In genomic region chr3:50572801-50573371, GRCh38 we compare ENCODE assay signal across 10 cellular contexts. TPM values are rescaled to one million over a fixed set of nuclear protein-coding genes. Genes with fewer than 3 reads are reported as not detected.
A peak's percentile ranks its signal among the peaks of the same experiment; 100 is the strongest.
DNase-seq lines count a peak whose midpoint lies in the region; ATAC-seq and TF ChIP-seq lines count a peak whose summit lies in the region.
"Had no signal": no experiment of that assay in that cellular context is flagged by ENCODE, and none has a peak within 500 bp of the region (broad histone marks: within the 10 kb centered on the region; RNA-seq: fewer than 3 reads in every experiment).

No MANE protein-coding gene starts in this region.

- peak; percentile 82 for DNase-seq in DND-41
- DNase-seq in activated CD4-positive, alpha-beta T cell treated with anti-CD3 and anti-CD28 coated beads, Interleukin-2, amount 10 ng/mL, durations not matched to agents 7 days and 5 days, result peak; percentile 47
- peak; percentile 75 for DNase-seq in activated naive CD8-positive, alpha-beta T cell treated with anti-CD3 and anti-CD28 coated beads for 36 hours
- DNase-seq in stimulated activated CD4-positive, alpha-beta T cell treated with anti-CD3 and anti-CD28 coated beads, Interleukin-2, amount 100 ng/mL, for 48 hours, result peak; percentile 44 to 61
- no peak for DNase-seq in ovary
- no peak for DNase-seq in SJCRH30
- DNase-seq in nucleus accumbens (lab: John Stamatoyannopoulos, UW), result no peak
- DNase-seq: NCI-H1105 had no signal

- no peaks in the 10 kb centered on the region for H3K9me3 Mint-ChIP-seq in activated CD4-positive, alpha-beta T cell treated with anti-CD3 and anti-CD28 coated beads, Interleukin-2, amount 10 ng/mL, durations not matched to agents 7 days and 5 days
- no peaks in the 10 kb centered on the region for H3K9me3 Mint-ChIP-seq in activated naive CD8-positive, alpha-beta T cell treated with anti-CD3 and anti-CD28 coated beads for 36 hours
- H3K9me3 Mint-ChIP-seq: activated B cell treated with CpG ODN at 0.5 μM for 24 hours had no signal

- no peak for TF ChIP-seq EP300 in ovary (IDR thresholded peaks at IDR 0.05)

- TF ChIP-seq CTCF in DND-41 (IDR thresholded peaks at IDR 0.05; ENCODE audit: borderline replicate concordance, extremely low read depth, low read length, poor library complexity, severe bottlenecking) (peak; percentile 59), ovary (IDR thresholded peaks at IDR 0.05) (no peak)

- 77 to 84% (median 77%) methylated on average over 4 of the region's 4 CpGs for WGBS in ovary, 3 donors

- H3K9ac ChIP-seq in DND-41 (ENCODE audit: low read depth, low read length), result peak overlapping the region; percentile 80

- H3K36me3 ChIP-seq in DND-41 (ENCODE audit: insufficient read depth, low read length) (peaks cover 55% of the 10 kb centered on the region), ovary (no peaks in the 10 kb centered on the region), SJCRH30 (no peaks in the 10 kb centered on the region)

- peak; percentile 9 for ATAC-seq in DND-41 (ENCODE audit: insufficient read depth, low read depth)
- ATAC-seq in HG03097 (IDR thresholded peaks at IDR 0.05; ENCODE audit: low FRiP score, unreplicated experiment), result no peak

- no peaks in the 10 kb centered on the region for H4K20me1 ChIP-seq in DND-41 (ENCODE audit: insufficient read depth, low read length)

- peaks cover 85% of the 10 kb centered on the region for H3K79me2 ChIP-seq in DND-41 (ENCODE audit: insufficient read depth, low read length)

- no peak overlapping the region for H2AFZ ChIP-seq in DND-41 (ENCODE audit: low read depth, low read length)

- H3K27ac Mint-ChIP-seq in activated CD4-positive, alpha-beta T cell treated with anti-CD3 and anti-CD28 coated beads, Interleukin-2, amount 10 ng/mL, durations not matched to agents 7 days and 5 days, result peak overlapping the region; percentile 94
- peak overlapping the region; percentile 99 for H3K27ac Mint-ChIP-seq in activated naive CD8-positive, alpha-beta T cell treated with anti-CD3 and anti-CD28 coated beads for 36 hours
- H3K27ac Mint-ChIP-seq: activated B cell treated with CpG ODN at 0.5 μM for 24 hours had no signal

- peaks cover 79% of the 10 kb centered on the region for H3K4me1 Mint-ChIP-seq in activated CD4-positive, alpha-beta T cell treated with anti-CD3 and anti-CD28 coated beads, Interleukin-2, amount 10 ng/mL, durations not matched to agents 7 days and 5 days
- peaks cover 55% of the 10 kb centered on the region for H3K4me1 Mint-ChIP-seq in activated naive CD8-positive, alpha-beta T cell treated with anti-CD3 and anti-CD28 coated beads for 36 hours

- peak overlapping the region; percentile 3 to 92; a peak in 3 of 4 replicates for H3K4me3 ChIP-seq in DND-41 (ENCODE audit: low read depth in 1 of 2, low read length in 2 of 2)
- H3K4me3 ChIP-seq in ovary, result no peak overlapping the region
- H3K4me3 ChIP-seq in SJCRH30, result no peak overlapping the region

- H3K4me2 ChIP-seq in DND-41 (ENCODE audit: insufficient read depth, low read length), result peak overlapping the region; percentile 90

- H3K36me3 Mint-ChIP-seq in activated CD4-positive, alpha-beta T cell treated with anti-CD3 and anti-CD28 coated beads, Interleukin-2, amount 10 ng/mL, durations not matched to agents 7 days and 5 days (ENCODE audit: low read depth), result peaks cover 56% of the 10 kb centered on the region
- peaks cover 75% of the 10 kb centered on the region for H3K36me3 Mint-ChIP-seq in activated naive CD8-positive, alpha-beta T cell treated with anti-CD3 and anti-CD28 coated beads for 36 hours

- TF ChIP-seq POLR2A in ovary (IDR thresholded peaks at IDR 0.05), result no peak

- peak overlapping the region; percentile 95 for H3K4me3 Mint-ChIP-seq in activated CD4-positive, alpha-beta T cell treated with anti-CD3 and anti-CD28 coated beads, Interleukin-2, amount 10 ng/mL, durations not matched to agents 7 days and 5 days
- H3K4me3 Mint-ChIP-seq in activated naive CD8-positive, alpha-beta T cell treated with anti-CD3 and anti-CD28 coated beads for 36 hours, result peak overlapping the region; percentile 93

- H3K27me3 ChIP-seq in DND-41 (ENCODE audit: insufficient read depth, low read length, poor library complexity) (no peaks in the 10 kb centered on the region), ovary (no peaks in the 10 kb centered on the region), SJCRH30 (no peaks in the 10 kb centered on the region)

- intact Hi-C loops in ovary (cut with DNase I), result loop anchor here (1.0 to 2.0 kb wide), 3 partner anchors 40 to 42 kb away; no protein-coding TSS in a partner anchor

- H3K9me3 ChIP-seq in DND-41 (ENCODE audit: insufficient read depth, low read length, severe bottlenecking) (no peaks in the 10 kb centered on the region), ovary (no peaks in the 10 kb centered on the region), SJCRH30 (replicated peaks) (no peaks in the 10 kb centered on the region)

- POLR2A ChIA-PET in activated CD4-positive, alpha-beta T cell treated with anti-CD3 and anti-CD28 coated beads, Interleukin-2, amount 10 ng/mL, durations not matched to agents 7 days and 5 days (lab: Charles Lee), result interaction anchor here (0.7 to 7.0 kb wide), 7 partner anchors 14 to 43 kb away, joined by 3 to 168 read pairs (median 8); partner anchors contain the start of gene CISH

- H3K4me1 ChIP-seq in DND-41 (ENCODE audit: insufficient read depth, low read length) (peaks cover 78% of the 10 kb centered on the region), ovary (ENCODE audit: insufficient read depth) (peaks cover 7% of the 10 kb centered on the region), SJCRH30 (0 out of 2 replicates have a peak, but pooled peaks cover 3% of the 10 kb centered on the region)

- H3K27ac ChIP-seq in DND-41 (ENCODE audit: low read length) (peak overlapping the region; percentile 96), ovary (no peak overlapping the region), SJCRH30 (no peak overlapping the region)

- CTCF ChIA-PET in activated CD4-positive, alpha-beta T cell treated with anti-CD3 and anti-CD28 coated beads, Interleukin-2, amount 10 ng/mL, durations not matched to agents 7 days and 5 days (lab: Charles Lee), result interaction anchor here (0.6 to 17.2 kb wide), 16 partner anchors 9 to 817 kb away, joined by 3 to 284 read pairs (median 5); partner anchors contain the start of genes CISH, MAPKAPK3 and RBM15B

- H3K27me3 Mint-ChIP-seq in activated CD4-positive, alpha-beta T cell treated with anti-CD3 and anti-CD28 coated beads, Interleukin-2, amount 10 ng/mL, durations not matched to agents 7 days and 5 days, result no peaks in the 10 kb centered on the region
- H3K27me3 Mint-ChIP-seq in activated naive CD8-positive, alpha-beta T cell treated with anti-CD3 and anti-CD28 coated beads for 36 hours, result peaks cover 4% of the 10 kb centered on the region
- H3K27me3 Mint-ChIP-seq: activated B cell treated with CpG ODN at 0.5 μM for 24 hours had no signal

RNA-seq across cellular contexts. Expression of gene HEMK1, which starts 3.6 kb away (rescaled TPM):
- total RNA-seq in activated CD4-positive, alpha-beta T cell treated with anti-CD3 and anti-CD28 coated beads, Interleukin-2, amount 10 ng/mL, durations not matched to agents 7 days and 5 days, result 10 to 100 TPM; 42.3 to 49.0 TPM
- total RNA-seq in activated naive CD8-positive, alpha-beta T cell treated with anti-CD3 and anti-CD28 coated beads for 36 hours, result 10 to 100 TPM; 59.8 to 64.7 TPM
- total RNA-seq in ovary, result 10 to 100 TPM in 5 of 7 donors, 1 to 10 TPM in 2; 6.8 to 35.3 (median 24.7) TPM
- 10 to 100 TPM in 1 of 2 donors, 1 to 10 TPM in 1; 7.7 to 17.3 TPM for polyA plus RNA-seq in ovary
- 6.2 and 6.3 TPM in 2 replicates for total RNA-seq in SJCRH30 (2014; rRNA removed; shearing (Covaris generic))

RNA-seq across cellular contexts. Expression of gene C3orf18, which starts 5.3 kb away (rescaled TPM):
- 10 to 100 TPM; 29.0 to 33.9 TPM for total RNA-seq in activated CD4-positive, alpha-beta T cell treated with anti-CD3 and anti-CD28 coated beads, Interleukin-2, amount 10 ng/mL, durations not matched to agents 7 days and 5 days
- 10 to 100 TPM; 15.9 to 17.1 TPM for total RNA-seq in activated naive CD8-positive, alpha-beta T cell treated with anti-CD3 and anti-CD28 coated beads for 36 hours
- total RNA-seq in ovary, result 10 to 100 TPM; 10.7 to 24.1 (median 17.7) TPM
- polyA plus RNA-seq in ovary, result 10 to 100 TPM; 13.0 to 17.5 TPM
- 1.1 and 2.4 TPM in 2 replicates for total RNA-seq in SJCRH30 (2014; rRNA removed; shearing (Covaris generic))

RNA-seq across cellular contexts. Expression of gene CISH, which starts 38.7 kb away (rescaled TPM):
- 100 to 1,000 TPM; 300 to 308 TPM for total RNA-seq in activated CD4-positive, alpha-beta T cell treated with anti-CD3 and anti-CD28 coated beads, Interleukin-2, amount 10 ng/mL, durations not matched to agents 7 days and 5 days
- 100 to 1,000 TPM; 192 to 193 TPM for total RNA-seq in activated naive CD8-positive, alpha-beta T cell treated with anti-CD3 and anti-CD28 coated beads for 36 hours
- 10 to 100 TPM in 6 of 7 donors, 1 to 10 TPM in 1; 6.2 to 28.0 (median 24.7) TPM for total RNA-seq in ovary
- polyA plus RNA-seq in ovary, result 10 to 100 TPM in 1 of 2 donors, 1 to 10 TPM in 1; 6.5 to 21.9 TPM
- 8.4 and 8.6 TPM in 2 replicates for total RNA-seq in SJCRH30 (2014; rRNA removed; shearing (Covaris generic))

RNA-seq across cellular contexts. Expression of gene MAPKAPK3, which starts 44.1 kb away (rescaled TPM):
- total RNA-seq in activated CD4-positive, alpha-beta T cell treated with anti-CD3 and anti-CD28 coated beads, Interleukin-2, amount 10 ng/mL, durations not matched to agents 7 days and 5 days, result 100 to 1,000 TPM; 135 to 140 TPM
- total RNA-seq in activated naive CD8-positive, alpha-beta T cell treated with anti-CD3 and anti-CD28 coated beads for 36 hours, result 100 to 1,000 TPM; 166 to 171 TPM
- total RNA-seq in ovary, result 10 to 100 TPM; 16.9 to 34.6 (median 29.3) TPM
- polyA plus RNA-seq in ovary, result 10 to 100 TPM; 15.8 to 44.7 TPM
- total RNA-seq in SJCRH30 (2014; rRNA removed; shearing (Covaris generic)), result 24.1 and 24.2 TPM in 2 replicates

Comparison
In these comparisons a context has a peak if more than half of its experiments do, and no peak if none do; other contexts are left out.
1. DNase-seq: peak in DND-41 (single experiment), activated CD4-positive, alpha-beta T cell treated with anti-CD3 and anti-CD28 coated beads, Interleukin-2, amount 10 ng/mL, durations not matched to agents 7 days and 5 days (single experiment), activated naive CD8-positive, alpha-beta T cell treated with anti-CD3 and anti-CD28 coated beads for 36 hours (single experiment) and stimulated activated CD4-positive, alpha-beta T cell treated with anti-CD3 and anti-CD28 coated beads, Interleukin-2, amount 100 ng/mL, for 48 hours (2 of 2); none in ovary (0 of 5), SJCRH30 (0 of 2) and nucleus accumbens (0 of 56).
2. H3K4me3 ChIP-seq: peak in DND-41 (2 of 2); none in ovary (single experiment) and SJCRH30 (single experiment).
3. RNA of gene CISH, which starts 38.7 kb away (total RNA-seq): 300 to 308 TPM in activated CD4-positive, alpha-beta T cell treated with anti-CD3 and anti-CD28 coated beads, Interleukin-2, amount 10 ng/mL, durations not matched to agents 7 days and 5 days and 192 to 193 TPM in activated naive CD8-positive, alpha-beta T cell treated with anti-CD3 and anti-CD28 coated beads for 36 hours; 6.2 to 28.0 TPM in ovary and 8.4 to 8.6 TPM in SJCRH30; every median in the first group is over 4 times any median in the second.